ENCODE assay signal across 23 cellular contexts in genomic region chr18:79111483-79111882, GRCh38. TPM values are rescaled to one million over a fixed set of nuclear protein-coding genes. Genes with fewer than 3 reads are reported as not detected.
DNase-seq lines count a peak whose midpoint lies in the region; ATAC-seq, FAIRE-seq and TF ChIP-seq lines count a peak whose summit lies in the region.
"Had no signal": no experiment of that assay in that cellular context is flagged by ENCODE, and none has a peak within 500 bp of the region (broad histone marks: within the 10 kb centered on the region; RNA-seq: fewer than 3 reads in every experiment).

No MANE protein-coding gene starts in this region.

- no peak for FAIRE-seq in HepG2 (lab: Jason Lieb, UNC)
- FAIRE-seq: GM12892, H54 had no signal

- TF ChIP-seq RAD21 in HepG2 (CRISPR knock-in tag; IDR thresholded peaks at IDR 0.05), result no peak

- peaks cover 13% of the 10 kb centered on the region for H3K4me1 ChIP-seq in HepG2 (ENCODE audit: insufficient read depth, low read length)
- no peaks in the 10 kb centered on the region for H3K4me1 ChIP-seq in body of pancreas
- H3K4me1 ChIP-seq: BLaER1, Caco-2 had no signal

- no peak overlapping the region for H3K4me2 ChIP-seq in HepG2 (ENCODE audit: low read depth, low read length)
- H3K4me2 ChIP-seq: BLaER1 had no signal

- H3K9me3 ChIP-seq in WERI-Rb-1 (ENCODE audit: severe bottlenecking) (no peaks in the 10 kb centered on the region), HepG2 (ENCODE audit: low read length) (no peaks in the 10 kb centered on the region), body of pancreas (no peaks in the 10 kb centered on the region)
- H3K9me3 ChIP-seq: Caco-2, HAP-1 had no signal

- H3K27me3 ChIP-seq in WERI-Rb-1 (ENCODE audit: insufficient read depth, low read depth, severe bottlenecking), result no peaks in the 10 kb centered on the region
- H3K27me3 ChIP-seq in HepG2 (ENCODE audit: control insufficient read depth in 1 of 2, insufficient read depth in 2 of 2, low read length in 2 of 2), result no peaks in the 10 kb centered on the region
- no peaks in the 10 kb centered on the region for H3K27me3 ChIP-seq in body of pancreas
- H3K27me3 ChIP-seq: BLaER1 had no signal

- TF ChIP-seq EP300 in HepG2 (IDR thresholded peaks at IDR 0.05; ENCODE audit: low read depth in 2 of 2, low read length in 2 of 2) (no peak; a peak in 1 of 4 replicates), HepG2 (CRISPR knock-in tag; IDR thresholded peaks at IDR 0.05; ENCODE audit: borderline replicate concordance) (no peak)

- TF ChIP-seq POLR2A in HepG2 (IDR thresholded peaks at IDR 0.05; ENCODE audit: insufficient read depth in 1 of 2, low read depth in 2 of 2, low read length in 2 of 2), result no peak
- TF ChIP-seq POLR2A in body of pancreas (IDR thresholded peaks at IDR 0.05), result no peak

- peaks cover 2% of the 10 kb centered on the region for H3K79me2 ChIP-seq in HepG2 (ENCODE audit: insufficient read depth, low read length)

- WGBS in HepG2 (ENCODE audit: low lambda C conversion rate), result 46% methylated on average over 5 of the region's 5 CpGs
- 59 to 61% methylated on average over 5 of the region's 5 CpGs for WGBS in body of pancreas, 2 donors

- POLR2A ChIA-PET in HepG2 (lab: Yijun Ruan, JAX), result no interaction called here

- H4K20me1 ChIP-seq in HepG2 (ENCODE audit: insufficient read depth, low read length), result no peaks in the 10 kb centered on the region

- no peak overlapping the region for H3K9ac ChIP-seq in HepG2 (ENCODE audit: insufficient read depth, low read depth, low read length)
- H3K9ac ChIP-seq: BLaER1 had no signal

- no peak overlapping the region for H3K27ac ChIP-seq in WERI-Rb-1
- H3K27ac ChIP-seq in HepG2 (ENCODE audit: extremely low read length, insufficient read depth, low read length), result no peak overlapping the region
- no peak overlapping the region for H3K27ac ChIP-seq in body of pancreas
- H3K27ac ChIP-seq: 22Rv1, BLaER1, C4-2B had no signal

- no TSS peak for BruUV-seq in HepG2 (replicated peaks; lab: Mats Ljungman, UMichigan)

- peaks cover 15% of the 10 kb centered on the region for H3K36me3 ChIP-seq in WERI-Rb-1
- H3K36me3 ChIP-seq in HepG2 (replicated peaks in 1 of 2; ENCODE audit: control insufficient read depth in 1 of 2, insufficient read depth in 2 of 2, low read length in 2 of 2), result peaks cover 4 to 8% of the 10 kb centered on the region in 2 experiments; a peak in 4 of 5 replicates
- no peaks in the 10 kb centered on the region for H3K36me3 ChIP-seq in body of pancreas (replicated peaks in 1 of 2; ENCODE audit: insufficient read depth in 1 of 2, low read depth in 2 of 2)
- H3K36me3 ChIP-seq: HAP-1 had no signal

- DNase-seq in NCI-H146 (lab: John Stamatoyannopoulos, UW), result peak; percentile 10
- DNase-seq in NCI-H146 treated with DMSO at 0.1 percent for 48 hours (lab: John Stamatoyannopoulos, UW; ENCODE audit: unreplicated experiment), result no peak
- DNase-seq in WERI-Rb-1, result peak; percentile 25
- DNase-seq in HepG2 (ENCODE audit: low spot score), result peak; percentile 26
- DNase-seq in NCI-H446 (lab: John Stamatoyannopoulos, UW), result no peak
- no peak for DNase-seq in NCI-H187 (lab: John Stamatoyannopoulos, UW)
- DNase-seq in body of pancreas, result no peak
- DNase-seq: Caco-2; CD4-positive, CD25-positive, alpha-beta regulatory T cell; CD8-positive, alpha-beta T cell; DMS 273 treated with DMSO at 0.1 percent for 48 hours; DMS79; EL; GDM1; GOT3; HFFc6 had no signal

- H2AFZ ChIP-seq in HepG2 (ENCODE audit: low read length), result no peak overlapping the region

- in situ Hi-C loops in HepG2 (cut with HindIII; ENCODE audit: extremely low pct_ligation_motif_present, low pct_unique_long_range_greater_than_20kb), result no loop called here

- H3K4me3 ChIP-seq in WERI-Rb-1 (ENCODE audit: low read depth, low read length), result no peak overlapping the region
- no peak overlapping the region for H3K4me3 ChIP-seq in HepG2 (replicated peaks in 1 of 3; ENCODE audit: insufficient read depth in 1 of 3, low read depth in 2 of 3, low read length in 3 of 3)
- no peak overlapping the region for H3K4me3 ChIP-seq in body of pancreas
- H3K4me3 ChIP-seq: BLaER1, HAP-1 had no signal

- CTCF ChIA-PET in HepG2 (lab: Yijun Ruan, JAX; ENCODE audit: low intra/inter-chr PET ratio, low total read pairs), result no interaction called here

- ATAC-seq in HepG2, result peak; percentile 98
- ATAC-seq in HG02884 (IDR thresholded peaks at IDR 0.05; ENCODE audit: unreplicated experiment), result no peak
- ATAC-seq in body of pancreas, result no peak
- ATAC-seq: CD8-positive, alpha-beta T cell had no signal

- intact Hi-C loops in HepG2 (cut with micrococcal nuclease; ENCODE audit: unreplicated experiment), result no loop called here
- intact Hi-C loops in body of pancreas (cut with DNase I), result no loop called here

- TF ChIP-seq CTCF in WERI-Rb-1 (IDR thresholded peaks at IDR 0.05; ENCODE audit: low read depth, low read length) (no peak), HepG2 (CRISPR knock-in tag; IDR thresholded peaks at IDR 0.05) (no peak), body of pancreas (IDR thresholded peaks at IDR 0.05) (no peak)

TF ChIP-seq in HepG2, 621 proteins besides CTCF, POLR2A, EP300 and RAD21 (continues in another document):
- TF ChIP-seq POGZ (CRISPR knock-in tag; IDR thresholded peaks at IDR 0.05) (0 out of 2 replicates have a peak, but pooled peaks have one; percentile 20), ZNF670 (CRISPR knock-in tag; IDR thresholded peaks at IDR 0.05; ENCODE audit: borderline replicate concordance) (no peak), JUN (CRISPR knock-in tag; IDR thresholded peaks at IDR 0.05) (no peak), NR2F2 (IDR thresholded peaks at IDR 0.05; ENCODE audit: borderline replicate concordance, low read depth) (peak; percentile 54), ZMYM4 (CRISPR knock-in tag; IDR thresholded peaks at IDR 0.05) (peak; percentile 14; the same call in 1 of the 2 replicates), ONECUT2 (CRISPR knock-in tag; IDR thresholded peaks at IDR 0.05) (peak; percentile 82), EEA1 (CRISPR knock-in tag; IDR thresholded peaks at IDR 0.05; ENCODE audit: borderline replicate concordance) (no peak), MYC (CRISPR knock-in tag; IDR thresholded peaks at IDR 0.05; ENCODE audit: borderline replicate concordance) (no peak), SALL1 (CRISPR knock-in tag; IDR thresholded peaks at IDR 0.05) (peak; percentile 10; the same call in 1 of the 2 replicates), TP53 (CRISPR knock-in tag; conservative IDR thresholded peaks at IDR 0.05) (no peak), SNAI1 (CRISPR knock-in tag; IDR thresholded peaks at IDR 0.05; ENCODE audit: borderline replicate concordance) (no peak), MAFK (conservative IDR thresholded peaks at IDR 0.05 in 1 of 2, IDR thresholded peaks at IDR 0.05 in 1 of 2; ENCODE audit: low read length in 2 of 2) (peak in 1 of 2 experiments; percentile 64; a peak in 2 of 4 replicates), DDIT3 (CRISPR knock-in tag; IDR thresholded peaks at IDR 0.05) (no peak), TCF7L2 (IDR thresholded peaks at IDR 0.05; ENCODE audit: low read depth, low read length) (no peak), ARID3A (IDR thresholded peaks at IDR 0.05; ENCODE audit: low read depth, low read length) (peak; percentile 25; the same call in 1 of the 2 replicates)

RNA-seq across cellular contexts. Expression of gene ATP9B, which starts 42.3 kb away (rescaled TPM):
- total RNA-seq in HepG2 (2016; rRNA removed; fragmentation: Illumina TruSeq; extraction: Trizol), result 4.3 and 10.8 TPM in 2 replicates
- total RNA-seq in HepG2 (2016; cell fraction: cytosol; rRNA removed; fragmentation: Illumina TruSeq; extraction: Trizol; ENCODE audit: low read depth), result 19.2 and 23.0 TPM in 2 replicates
- total RNA-seq in HepG2 (2016; cell fraction: insoluble cytoplasmic fraction; rRNA removed; fragmentation: Illumina TruSeq; extraction: Trizol), result 4.0 and 10.9 TPM in 2 replicates
- total RNA-seq in HepG2 (2016; cell fraction: membrane; rRNA removed; fragmentation: Illumina TruSeq; extraction: Trizol), result 7.6 and 9.0 TPM in 2 replicates
- 31.4 and 36.1 TPM in 2 replicates for total RNA-seq in HepG2 (2016; cell fraction: nucleus; rRNA removed; fragmentation: Illumina TruSeq; extraction: Trizol)
- polyA plus RNA-seq in HepG2 (2011; rRNA removed), result 10.7 and 11.3 TPM in 2 replicates
- polyA plus RNA-seq in HepG2 (2011; cell fraction: cytosol; rRNA removed), result 8.3 and 9.2 TPM in 2 replicates
- 28.3 and 29.0 TPM in 2 replicates for polyA plus RNA-seq in HepG2 (2011; cell fraction: nucleus; rRNA removed)
- 6.2 and 6.9 TPM in 2 replicates for polyA plus RNA-seq in HepG2 (2012)
- polyA plus RNA-seq in HepG2 (2016; cell fraction: cytosol; fragmentation: Illumina TruSeq; extraction: Trizol; ENCODE audit: low read depth), result 1.4 and 2.1 TPM in 2 replicates
- polyA plus RNA-seq in HepG2 (2016; cell fraction: insoluble cytoplasmic fraction; fragmentation: Illumina TruSeq; extraction: Trizol; ENCODE audit: low read depth), result 3.1 and 4.5 TPM in 2 replicates
- polyA plus RNA-seq in HepG2 (2016; cell fraction: membrane; fragmentation: Illumina TruSeq; extraction: Trizol; ENCODE audit: low read depth), result 2.1 and 3.2 TPM in 2 replicates
- 18.6 and 20.3 TPM in 2 replicates for polyA plus RNA-seq in HepG2 (2016; cell fraction: nucleus; fragmentation: Illumina TruSeq; extraction: Trizol; ENCODE audit: insufficient read depth, low read depth)
- polyA minus RNA-seq in HepG2 (2011; rRNA and poly(A)+ RNA removed; ENCODE audit: low replicate concordance), result 19.4 and 72.1 TPM in 2 replicates
- 9.4 TPM in 2 replicates for polyA minus RNA-seq in HepG2 (2011; cell fraction: cytosol; rRNA and poly(A)+ RNA removed)
- 87.2 and 120 TPM in 2 replicates for polyA minus RNA-seq in HepG2 (2011; cell fraction: nucleus; rRNA and poly(A)+ RNA removed)
- total RNA-seq in body of pancreas, result 10 to 100 TPM; 19.7 to 21.1 TPM

Comparison
In these comparisons a context has a peak if more than half of its experiments do, and no peak if none do; other contexts are left out.
1. DNase-seq: peak in NCI-H146 (single experiment), WERI-Rb-1 (single experiment) and HepG2 (single experiment); none in NCI-H146 treated with DMSO at 0.1 percent for 48 hours (single experiment), NCI-H446 (0 of 2), NCI-H187 (0 of 2) and body of pancreas (0 of 4).